ENCODE assay signal across 8 cellular contexts in genomic region chr1:16441312-16441641, GRCh38. TPM values are rescaled to one million over a fixed set of nuclear protein-coding genes. Genes with fewer than 3 reads are reported as not detected.
DNase-seq lines count a peak whose midpoint lies in the region; ATAC-seq and TF ChIP-seq lines count a peak whose summit lies in the region.

No MANE protein-coding gene starts in this region.

- no peak for TF ChIP-seq CTCF in DND-41 (IDR thresholded peaks at IDR 0.05; ENCODE audit: borderline replicate concordance, extremely low read depth, low read length, poor library complexity, severe bottlenecking)
- no peak for TF ChIP-seq CTCF in coronary artery (IDR thresholded peaks at IDR 0.05)
- TF ChIP-seq CTCF in mucosa of descending colon (IDR thresholded peaks at IDR 0.05) = no peak

- H2AFZ ChIP-seq in DND-41 (ENCODE audit: low read depth, low read length) = peak overlapping the region; percentile 93

- intact Hi-C loops in mucosa of descending colon (cut with DNase I, micrococcal nuclease) = no loop called here

- H4K20me1 ChIP-seq in DND-41 (ENCODE audit: insufficient read depth, low read length) = peaks cover 7% of the 10 kb centered on the region

- H3K4me2 ChIP-seq in DND-41 (ENCODE audit: insufficient read depth, low read length) = peak overlapping the region; percentile 90

- H3K27me3 ChIP-seq in DND-41 (ENCODE audit: insufficient read depth, low read length, poor library complexity) = no peaks in the 10 kb centered on the region
- H3K27me3 ChIP-seq in MG63 = no peaks in the 10 kb centered on the region

- peak overlapping the region; percentile 88 for H3K9ac ChIP-seq in DND-41 (ENCODE audit: low read depth, low read length)

- DNase-seq in DND-41 (no peak), MG63 (no peak), coronary artery (ENCODE audit: low spot score) (no peak), mucosa of descending colon (no peak), medulla oblongata (ENCODE audit: extremely low spot score) (no peak), NCI-H526 treated with DMSO at 0.1 percent for 48 hours (lab: John Stamatoyannopoulos, UW) (no peak), NCI-H1105 treated with DMSO at 0.1 percent for 48 hours (lab: John Stamatoyannopoulos, UW) (no peak)

- ATAC-seq in DND-41 (ENCODE audit: insufficient read depth, low read depth) (peak; percentile 17), mucosa of descending colon (peak; percentile 66), HG03439 (IDR thresholded peaks at IDR 0.05; ENCODE audit: unreplicated experiment) (no peak)

- H3K79me2 ChIP-seq in DND-41 (ENCODE audit: insufficient read depth, low read length) = peaks cover 47% of the 10 kb centered on the region

- peak overlapping the region; percentile 91 for H3K27ac ChIP-seq in DND-41 (ENCODE audit: low read length)
- H3K27ac ChIP-seq in coronary artery = peak overlapping the region in 1 of 2 donors; percentile 88

- H3K4me1 ChIP-seq in DND-41 (ENCODE audit: insufficient read depth, low read length) (peaks cover 24% of the 10 kb centered on the region), mucosa of descending colon (ENCODE audit: low read depth) (peaks cover 16% of the 10 kb centered on the region)

- H3K9me3 ChIP-seq in DND-41 (ENCODE audit: insufficient read depth, low read length, severe bottlenecking) (no peaks in the 10 kb centered on the region), MG63 (no peaks in the 10 kb centered on the region), mucosa of descending colon (no peaks in the 10 kb centered on the region)

- H3K4me3 ChIP-seq in DND-41 (ENCODE audit: low read depth in 1 of 2, low read length in 2 of 2) (peak overlapping the region; percentile 88 to 95), MG63 (peak overlapping the region; percentile 85), coronary artery (peak overlapping the region; percentile 91), mucosa of descending colon (peak overlapping the region; percentile 90)

- H3K36me3 ChIP-seq in DND-41 (ENCODE audit: insufficient read depth, low read length) (peaks cover 39% of the 10 kb centered on the region), MG63 (peaks cover 28% of the 10 kb centered on the region), mucosa of descending colon (ENCODE audit: low read depth) (no peaks in the 10 kb centered on the region)

RNA-seq across cellular contexts. Expression of gene NECAP2, which starts 0.8 kb away (rescaled TPM):
- total RNA-seq in MG63 (2014; rRNA removed; shearing (Covaris generic); ENCODE audit: low replicate concordance) = 42.4 and 86.0 TPM in 2 replicates
- 10 to 100 TPM; 34.4 to 50.9 (median 43.8) TPM for total RNA-seq in mucosa of descending colon

RNA-seq across cellular contexts. Expression of gene SPATA21, which starts 4.1 kb away (rescaled TPM):
- not detected in 2 replicates for total RNA-seq in MG63 (2014; rRNA removed; shearing (Covaris generic); ENCODE audit: low replicate concordance)
- total RNA-seq in mucosa of descending colon = under 1 TPM in 1 of 3 donors, not detected in 2; 0.22 TPM
